Comparison of ENCODE assay signal across 23 cellular contexts in the genomic region with DNA sequence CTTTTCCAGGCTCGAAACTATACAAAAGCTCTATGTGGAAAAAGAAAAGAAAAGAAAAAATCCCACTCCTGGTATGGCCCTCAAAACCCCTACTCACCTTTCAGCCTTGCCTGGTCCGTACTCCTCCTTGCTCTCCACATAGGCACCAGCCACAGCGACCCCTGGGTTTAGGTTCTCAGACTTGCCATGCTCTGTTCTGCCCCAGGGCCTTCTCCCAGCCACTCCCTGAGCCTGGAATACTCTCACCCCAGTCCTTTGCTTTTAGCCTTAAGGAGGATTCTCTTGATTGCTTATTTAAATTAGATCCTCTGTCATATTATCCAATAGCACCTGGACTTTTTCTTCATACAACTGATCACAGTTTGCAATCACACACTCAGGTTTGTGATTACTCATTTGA.
DNase-seq lines count a peak whose midpoint lies in the region; ATAC-seq, FAIRE-seq and TF ChIP-seq lines count a peak whose summit lies in the region.
"Had no signal": no experiment of that assay in that cellular context is flagged by ENCODE, and none has a peak within 500 bp of the region (broad histone marks: within the 10 kb centered on the region; RNA-seq: fewer than 3 reads in every experiment).

No MANE protein-coding gene starts in this region.

- intact Hi-C loops in HepG2 (cut with micrococcal nuclease; ENCODE audit: unreplicated experiment) (no loop called here), right lobe of liver (cut with DNase I) (no loop called here)

- TF ChIP-seq EP300 in HepG2 (IDR thresholded peaks at IDR 0.05; ENCODE audit: low read depth in 2 of 2, low read length in 2 of 2): no peak
- no peak for TF ChIP-seq EP300 in HepG2 (CRISPR knock-in tag; IDR thresholded peaks at IDR 0.05; ENCODE audit: borderline replicate concordance)

- no peaks in the 10 kb centered on the region for H3K79me2 ChIP-seq in HepG2 (ENCODE audit: insufficient read depth, low read length)

- H3K36me3 Mint-ChIP-seq in chondrocyte (ENCODE audit: low read depth) (no peaks in the 10 kb centered on the region), immature natural killer cell (no peaks in the 10 kb centered on the region)
- no peaks in the 10 kb centered on the region for H3K36me3 Mint-ChIP-seq in stimulated activated naive B cell treated with anti-CD40 and anti-IgM and Interleukin-4, amounts not matched to agents 10 μg/mL and 1 μg/mL and 100 μg/mL, for 72 hours
- H3K36me3 Mint-ChIP-seq: CD8-positive, alpha-beta memory T cell had no signal

- H3K9me3 Mint-ChIP-seq in chondrocyte (ENCODE audit: low read depth): no peaks in the 10 kb centered on the region
- H3K9me3 Mint-ChIP-seq in stimulated activated naive B cell treated with anti-CD40 and anti-IgM and Interleukin-4, amounts not matched to agents 10 μg/mL and 1 μg/mL and 100 μg/mL, for 72 hours: no peaks in the 10 kb centered on the region
- peaks cover 0 to 3% (median 0%) of the 10 kb centered on the region in 6 donors for H3K9me3 Mint-ChIP-seq in immature natural killer cell
- H3K9me3 Mint-ChIP-seq: CD8-positive, alpha-beta memory T cell had no signal

- TF ChIP-seq POLR2A in HepG2 (IDR thresholded peaks at IDR 0.05; ENCODE audit: insufficient read depth in 1 of 2, low read depth in 2 of 2, low read length in 2 of 2) (no peak), right lobe of liver (IDR thresholded peaks at IDR 0.05) (no peak)

- POLR2A ChIA-PET in HepG2 (lab: Yijun Ruan, JAX): no interaction called here

- TF ChIP-seq CTCF in HepG2 (CRISPR knock-in tag; IDR thresholded peaks at IDR 0.05) (no peak), right lobe of liver (IDR thresholded peaks at IDR 0.05) (no peak), chondrocyte (IDR thresholded peaks at IDR 0.05) (peak; percentile 52)

- no peak overlapping the region for H3K4me2 ChIP-seq in HepG2 (ENCODE audit: low read depth, low read length)
- H3K4me2 ChIP-seq: BLaER1 treated with 17β-estradiol and CSF1 and Interleukin-3, amounts not matched to agents 10 nM and 100 nM; PC-9 had no signal

- TF ChIP-seq RAD21 in HepG2 (CRISPR knock-in tag; IDR thresholded peaks at IDR 0.05): no peak

- DNase-seq in HepG2 (ENCODE audit: low spot score): no peak
- no peak for DNase-seq in right lobe of liver
- no peak for DNase-seq in chondrocyte (ENCODE audit: low spot score)
- DNase-seq in iPS-NIHi7 (ENCODE audit: extremely low spot score): peak; percentile 71
- DNase-seq in AG20443 (ENCODE audit: low spot score): no peak
- no peak for DNase-seq in HuH-7.5 (ENCODE audit: low spot score)
- DNase-seq in stimulated activated naive B cell treated with anti-CD40 and anti-IgM and Interleukin-4, amounts not matched to agents 10 μg/mL and 1 μg/mL and 100 μg/mL, for 72 hours: no peak
- no peak for DNase-seq in immature natural killer cell
- DNase-seq: CD8-positive, alpha-beta memory T cell; DMS79; GDM1; KBM-7; MV-4-11; NCI-H1417 treated with DMSO at 0.1 percent for 48 hours; NCI-H2029; NCI-H2171; NCI-H774; PC-9 had no signal

- peak; percentile 88 for ATAC-seq in HepG2
- ATAC-seq in right lobe of liver: no peak
- ATAC-seq in stimulated activated naive B cell treated with anti-CD40 and anti-IgM and Interleukin-4, amounts not matched to agents 10 μg/mL and 1 μg/mL and 100 μg/mL, for 72 hours (replicated peaks): no peak
- ATAC-seq: GM12878 had no signal

- WGBS in HepG2 (ENCODE audit: low lambda C conversion rate): 13% methylated on average over 3 of the region's 3 CpGs
- 50% methylated on average over 3 of the region's 3 CpGs for WGBS in right lobe of liver (ENCODE audit: insufficient coverage, low coverage, low lambda C conversion rate, missing lambda C conversion rate)

- no peak overlapping the region for H2AFZ ChIP-seq in HepG2 (ENCODE audit: low read length)
- H2AFZ ChIP-seq: PC-9 had no signal

- H3K4me3 Mint-ChIP-seq in chondrocyte (ENCODE audit: unreplicated experiment) (no peak overlapping the region), immature natural killer cell (no peak overlapping the region)
- no peak overlapping the region for H3K4me3 Mint-ChIP-seq in stimulated activated naive B cell treated with anti-CD40 and anti-IgM and Interleukin-4, amounts not matched to agents 10 μg/mL and 1 μg/mL and 100 μg/mL, for 72 hours
- H3K4me3 Mint-ChIP-seq: CD8-positive, alpha-beta memory T cell had no signal

- no TSS peak for BruUV-seq in HepG2 (replicated peaks; lab: Mats Ljungman, UMichigan)

- H3K4me3 ChIP-seq in HepG2 (replicated peaks in 1 of 3; ENCODE audit: insufficient read depth in 1 of 3, low read depth in 2 of 3, low read length in 3 of 3): no peak overlapping the region
- no peak overlapping the region for H3K4me3 ChIP-seq in right lobe of liver
- H3K4me3 ChIP-seq: BLaER1 treated with 17β-estradiol and CSF1 and Interleukin-3, amounts not matched to agents 10 nM and 100 nM; GM12878; PC-9; SJSA1 had no signal

- no peaks in the 10 kb centered on the region for H3K36me3 ChIP-seq in HepG2 (replicated peaks in 1 of 2; ENCODE audit: control insufficient read depth in 1 of 2, insufficient read depth in 2 of 2, low read length in 2 of 2)
- no peaks in the 10 kb centered on the region for H3K36me3 ChIP-seq in right lobe of liver
- H3K36me3 ChIP-seq: BLaER1 treated with 17β-estradiol and CSF1 and Interleukin-3, amounts not matched to agents 10 nM and 100 nM; SJSA1 had no signal

- H3K27ac Mint-ChIP-seq in chondrocyte (ENCODE audit: unreplicated experiment) (no peak overlapping the region), immature natural killer cell (no peak overlapping the region)
- H3K27ac Mint-ChIP-seq in stimulated activated naive B cell treated with anti-CD40 and anti-IgM and Interleukin-4, amounts not matched to agents 10 μg/mL and 1 μg/mL and 100 μg/mL, for 72 hours: no peak overlapping the region

- H3K27me3 Mint-ChIP-seq in chondrocyte (ENCODE audit: low read depth) (no peaks in the 10 kb centered on the region), immature natural killer cell (ENCODE audit: low read depth in 3 of 3) (peaks cover 0 to 7% (median 4%) of the 10 kb centered on the region in 3 donors)
- H3K27me3 Mint-ChIP-seq in stimulated activated naive B cell treated with anti-CD40 and anti-IgM and Interleukin-4, amounts not matched to agents 10 μg/mL and 1 μg/mL and 100 μg/mL, for 72 hours: peaks cover 0 to 6% of the 10 kb centered on the region in 2 donors

- H3K9me3 ChIP-seq in HepG2 (ENCODE audit: low read length) (no peaks in the 10 kb centered on the region), right lobe of liver (no peaks in the 10 kb centered on the region)
- H3K9me3 ChIP-seq: SJSA1 had no signal

- H3K4me1 ChIP-seq in HepG2 (ENCODE audit: insufficient read depth, low read length) (no peaks in the 10 kb centered on the region), right lobe of liver (no peaks in the 10 kb centered on the region)
- H3K4me1 ChIP-seq: SJSA1 had no signal

- H3K27me3 ChIP-seq in HepG2 (ENCODE audit: control insufficient read depth in 1 of 2, insufficient read depth in 2 of 2, low read length in 2 of 2): no peaks in the 10 kb centered on the region
- no peaks in the 10 kb centered on the region for H3K27me3 ChIP-seq in right lobe of liver
- H3K27me3 ChIP-seq: BLaER1 treated with 17β-estradiol and CSF1 and Interleukin-3, amounts not matched to agents 10 nM and 100 nM; SJSA1 had no signal

- H3K9ac ChIP-seq in HepG2 (ENCODE audit: insufficient read depth, low read depth, low read length): no peak overlapping the region
- H3K9ac ChIP-seq: BLaER1 treated with 17β-estradiol and CSF1 and Interleukin-3, amounts not matched to agents 10 nM and 100 nM had no signal

- FAIRE-seq in HepG2 (lab: Jason Lieb, UNC): no peak
- FAIRE-seq: D721Med, GM12878, H54 had no signal

- no peak overlapping the region for H3K27ac ChIP-seq in HepG2 (ENCODE audit: extremely low read length, insufficient read depth, low read length)
- no peak overlapping the region for H3K27ac ChIP-seq in right lobe of liver
- H3K27ac ChIP-seq: BLaER1 treated with 17β-estradiol and CSF1 and Interleukin-3, amounts not matched to agents 10 nM and 100 nM; PC-9; SJSA1 had no signal

- in situ Hi-C loops in HepG2 (cut with HindIII; ENCODE audit: extremely low pct_ligation_motif_present, low pct_unique_long_range_greater_than_20kb): no loop called here

- CTCF ChIA-PET in HepG2 (lab: Yijun Ruan, JAX; ENCODE audit: low intra/inter-chr PET ratio, low total read pairs): no interaction called here

- H4K20me1 ChIP-seq in HepG2 (ENCODE audit: insufficient read depth, low read length): no peaks in the 10 kb centered on the region
- H4K20me1 ChIP-seq: BLaER1 treated with 17β-estradiol and CSF1 and Interleukin-3, amounts not matched to agents 10 nM and 100 nM had no signal

- H3K4me1 Mint-ChIP-seq in chondrocyte (ENCODE audit: low read depth) (peaks cover 35% of the 10 kb centered on the region), immature natural killer cell (peaks cover 0 to 2% of the 10 kb centered on the region in 2 donors)
- no peaks in the 10 kb centered on the region for H3K4me1 Mint-ChIP-seq in stimulated activated naive B cell treated with anti-CD40 and anti-IgM and Interleukin-4, amounts not matched to agents 10 μg/mL and 1 μg/mL and 100 μg/mL, for 72 hours
- H3K4me1 Mint-ChIP-seq: CD8-positive, alpha-beta memory T cell had no signal

TF ChIP-seq in HepG2, 621 proteins besides CTCF, POLR2A, EP300 and RAD21 (continues in another document):
- TF ChIP-seq TCF7L2 (IDR thresholded peaks at IDR 0.05; ENCODE audit: low read depth, low read length) (no peak), ZNF160 (CRISPR knock-in tag; IDR thresholded peaks at IDR 0.05) (no peak)
